In genomic region chr5:17339841-17340240, GRCh38 we compare ENCODE assay signal across 29 cellular contexts.
"Had no signal": no experiment of that assay in that cellular context is flagged by ENCODE, and none has a peak within 500 bp of the region (broad histone marks: within the 10 kb centered on the region; RNA-seq: fewer than 3 reads in every experiment).

No MANE protein-coding gene starts in this region.

- H3K27me3 ChIP-seq: cardiac muscle cell had no signal

- H3K4me3 ChIP-seq: cardiac muscle cell had no signal

- ATAC-seq: activated naive CD8-positive, alpha-beta T cell treated with anti-CD3 and anti-CD28 coated beads, Interleukin-2, amount 50 U/mL, for 24 hours; activated T-cell treated with anti-CD3 and anti-CD28 coated beads, Interleukin-2, amount 50 U/mL, for 4 hours had no signal

- H3K36me3 ChIP-seq: cardiac muscle cell had no signal

- H3K27ac ChIP-seq: cardiac muscle cell had no signal

- DNase-seq: activated B cell treated with CpG ODN at 0.5 μM for 24 hours; activated CD4-positive, alpha-beta memory T cell treated with anti-CD3 and anti-CD28 coated beads for 36 hours; activated CD4-positive, alpha-beta T cell treated with anti-CD3 and anti-CD28 coated beads for 4 hours; activated CD4-positive, alpha-beta T cell treated with anti-CD3 and anti-CD28 coated beads, Interleukin-2, amount 50 U/mL, for 1 hour; activated CD4-positive, CD25-positive, alpha-beta regulatory T cell treated with anti-CD3 and anti-CD28 coated beads, Interleukin-2, amount 50 U/mL, for 72 hours; activated CD8-positive, alpha-beta memory T cell treated with anti-CD3 and anti-CD28 coated beads, Interleukin-2, amount 50 U/mL, for 4 hours; activated gamma-delta T cell treated with Interleukin-2 at 50 U/mL for 16 hours; activated naive CD4-positive, alpha-beta T cell treated with anti-CD3 and anti-CD28 coated beads for 36 hours; activated naive CD8-positive, alpha-beta T cell treated with anti-CD3 and anti-CD28 coated beads, Interleukin-2, amount 50 U/mL, for 24 hours; activated T-cell treated with anti-CD3 and anti-CD28 coated beads for 4 hours; activated T-cell treated with anti-CD3 and anti-CD28 coated beads, Interleukin-2, amount 50 U/mL, for 4 hours; anterior cingulate cortex; Kasumi-1; KG1; MM.1S; MV-4-11; NCI-H1092; NCI-H1436 treated with DMSO at 0.1 percent for 48 hours; NCI-H1694 treated with DMSO at 0.1 percent for 48 hours; NCI-H2029; NCI-H446 treated with DMSO at 0.1 percent for 48 hours; NCI-H524; NCI-H69; Right ventricle myocardium superior; SW 1271; T-helper 1 cell; T-helper 2 cell; T-helper 9 cell had no signal
